ENCODE assay signal across 22 cellular contexts in genomic region chr1:185239861-185240260, GRCh38.
"Had no signal": no experiment of that assay in that cellular context is flagged by ENCODE, and none has a peak within 500 bp of the region (broad histone marks: within the 10 kb centered on the region; RNA-seq: fewer than 3 reads in every experiment).

No MANE protein-coding gene starts in this region.

- H3K36me3 ChIP-seq: lower lobe of right lung, sigmoid colon, transverse colon had no signal

- H3K4me2 ChIP-seq: smooth muscle cell had no signal

- DNase-seq: activated B cell treated with CpG ODN at 0.5 μM for 24 hours; activated CD4-positive, alpha-beta T cell treated with anti-CD3 and anti-CD28 coated beads for 4 hours; activated CD8-positive, alpha-beta memory T cell treated with anti-CD3 and anti-CD28 coated beads, Interleukin-2, amount 50 U/mL, for 48 hours; activated effector memory CD4-positive, alpha-beta T cell treated with anti-CD3 and anti-CD28 coated beads, Interleukin-2, amount 50 U/mL, for 16 hours; activated T-cell treated with anti-CD3 and anti-CD28 coated beads, Interleukin-2, amount 50 U/mL, for 72 hours; aorta; effector CD4-positive, alpha-beta T cell; heart right ventricle; kidney; lower lobe of right lung; naive B cell; retina; sigmoid colon; stimulated activated CD4-positive, alpha-beta T cell treated with anti-CD3 and anti-CD28 coated beads, Interleukin-15, amount 100 ng/mL, for 24 hours; stimulated activated CD8-positive, alpha-beta memory T cell treated with anti-CD3 and anti-CD28 coated beads, Interleukin-4, amount 100 ng/mL, for 48 hours; stimulated activated naive B cell treated with anti-CD40 and anti-IgM and Interleukin-4, amounts not matched to agents 10 μg/mL and 1 μg/mL and 100 μg/mL, for 72 hours; transverse colon had no signal

- H3K27ac Mint-ChIP-seq: activated B cell treated with CpG ODN at 0.5 μM for 24 hours; activated naive CD4-positive, alpha-beta T cell treated with anti-CD3 and anti-CD28 coated beads, Interleukin-2, amount 50 U/mL, for 24 hours; activated T-cell treated with anti-CD3 and anti-CD28 coated beads, Interleukin-2, amount 50 U/mL, for 72 hours; brain; dendritic cell treated with granulocyte-macrophage colony-stimulating factor and Interleukin-4, amounts not matched to agents 40 ng/mL and 50 ng/mL, for 4 days; naive B cell; progenitor cell of endocrine pancreas; stimulated activated naive B cell treated with anti-CD40 and anti-IgM and Interleukin-4, amounts not matched to agents 10 μg/mL and 1 μg/mL and 100 μg/mL, for 72 hours had no signal

- H3K9me3 Mint-ChIP-seq: activated B cell treated with CpG ODN at 0.5 μM for 24 hours; activated naive CD4-positive, alpha-beta T cell treated with anti-CD3 and anti-CD28 coated beads, Interleukin-2, amount 50 U/mL, for 24 hours; dendritic cell treated with granulocyte-macrophage colony-stimulating factor and Interleukin-4, amounts not matched to agents 40 ng/mL and 50 ng/mL, for 4 days had no signal

- H3K4me1 ChIP-seq: lower lobe of right lung, sigmoid colon, transverse colon had no signal

- H3K27ac ChIP-seq: heart right ventricle, lower lobe of right lung, sigmoid colon, transverse colon had no signal

- H3K27me3 ChIP-seq: heart right ventricle, sigmoid colon, transverse colon had no signal

- H3K9me3 ChIP-seq: lower lobe of right lung, sigmoid colon, transverse colon had no signal

- H3K4me3 ChIP-seq: heart right ventricle, lower lobe of right lung, sigmoid colon, smooth muscle cell, transverse colon had no signal

- H3K4me3 Mint-ChIP-seq: activated B cell treated with CpG ODN at 0.5 μM for 24 hours; activated naive CD4-positive, alpha-beta T cell treated with anti-CD3 and anti-CD28 coated beads, Interleukin-2, amount 50 U/mL, for 24 hours; brain; dendritic cell treated with granulocyte-macrophage colony-stimulating factor and Interleukin-4, amounts not matched to agents 40 ng/mL and 50 ng/mL, for 4 days; naive B cell; stimulated activated naive B cell treated with anti-CD40 and anti-IgM and Interleukin-4, amounts not matched to agents 10 μg/mL and 1 μg/mL and 100 μg/mL, for 72 hours had no signal

- H3K4me1 Mint-ChIP-seq: activated B cell treated with CpG ODN at 0.5 μM for 24 hours; brain; naive B cell; stimulated activated naive B cell treated with anti-CD40 and anti-IgM and Interleukin-4, amounts not matched to agents 10 μg/mL and 1 μg/mL and 100 μg/mL, for 72 hours had no signal

- H3K27me3 Mint-ChIP-seq: activated B cell treated with CpG ODN at 0.5 μM for 24 hours; activated naive CD4-positive, alpha-beta T cell treated with anti-CD3 and anti-CD28 coated beads, Interleukin-2, amount 50 U/mL, for 24 hours; brain; dendritic cell treated with granulocyte-macrophage colony-stimulating factor and Interleukin-4, amounts not matched to agents 40 ng/mL and 50 ng/mL, for 4 days; naive B cell; progenitor cell of endocrine pancreas; stimulated activated naive B cell treated with anti-CD40 and anti-IgM and Interleukin-4, amounts not matched to agents 10 μg/mL and 1 μg/mL and 100 μg/mL, for 72 hours had no signal

- ATAC-seq: activated T-cell treated with anti-CD3 and anti-CD28 coated beads, Interleukin-2, amount 50 U/mL, for 72 hours; lower lobe of right lung; stimulated activated naive B cell treated with anti-CD40 and anti-IgM and Interleukin-4, amounts not matched to agents 10 μg/mL and 1 μg/mL and 100 μg/mL, for 72 hours had no signal
